ENCODE assay signal across 7 cellular contexts in genomic region chr5:177500685-177501522, GRCh38. TPM values are rescaled to one million over a fixed set of nuclear protein-coding genes. Genes with fewer than 3 reads are reported as not detected.
DNase-seq lines count a peak whose midpoint lies in the region; ATAC-seq, FAIRE-seq and TF ChIP-seq lines count a peak whose summit lies in the region.

No MANE protein-coding gene starts in this region.

- no peak overlapping the region for H3K4me3 Mint-ChIP-seq in T-cell
- no peak overlapping the region for H3K4me3 Mint-ChIP-seq in stimulated activated memory B cell treated with anti-CD40 and anti-IgM and Interleukin-4, amounts not matched to agents 10 μg/mL and 1 μg/mL and 100 μg/mL, for 72 hours

- peak overlapping the region; percentile 8 for H3K9ac ChIP-seq in adipocyte (ENCODE audit: low read length)

- POLR2A ChIA-PET in T-cell (lab: Charles Lee), result no interaction called here

- peak; percentile 78 for FAIRE-seq in GM18507 (lab: Jason Lieb, UNC)

- CTCF ChIA-PET in T-cell (lab: Charles Lee), result interaction anchor here (0.6 to 2.8 kb wide), 5 partner anchors 22 to 121 kb away, joined by 3 to 13 read pairs (median 4); no protein-coding TSS in a partner anchor

- no peak for DNase-seq in GM18507 (ENCODE audit: extremely low spot score, insufficient read length, low read depth)
- peak; percentile 47 for DNase-seq in NCI-H1105 (lab: John Stamatoyannopoulos, UW)
- peak; percentile 41 to 89 (median 76) for DNase-seq in T-cell
- peak; percentile 96 for DNase-seq in adipocyte (ENCODE audit: low read depth)
- DNase-seq in left ventricle myocardium inferior, result peak; percentile 92
- peak; percentile 40 for DNase-seq in retinal pigment epithelial cell (ENCODE audit: low read depth)

- H3K4me1 ChIP-seq in adipocyte (ENCODE audit: control insufficient read depth, insufficient read depth, low read length) (peaks cover 13% of the 10 kb centered on the region), left ventricle myocardium inferior (peaks cover 49% of the 10 kb centered on the region)

- no peaks in the 10 kb centered on the region for H3K36me3 Mint-ChIP-seq in T-cell
- H3K36me3 Mint-ChIP-seq in stimulated activated memory B cell treated with anti-CD40 and anti-IgM and Interleukin-4, amounts not matched to agents 10 μg/mL and 1 μg/mL and 100 μg/mL, for 72 hours, result peaks cover 13% of the 10 kb centered on the region

- peak; percentile 22 to 33 (median 26) for ATAC-seq in T-cell (replicated peaks in 1 of 4)
- no peak for ATAC-seq in stimulated activated memory B cell treated with anti-CD40 and anti-IgM and Interleukin-4, amounts not matched to agents 10 μg/mL and 1 μg/mL and 100 μg/mL, for 72 hours

- H3K4me3 ChIP-seq in adipocyte (ENCODE audit: low read length) (no peak overlapping the region), left ventricle myocardium inferior (no peak overlapping the region), retinal pigment epithelial cell (ENCODE audit: low read length) (no peak overlapping the region)

- peak overlapping the region in 1 of 2 donors; percentile 0 for H3K27ac Mint-ChIP-seq in T-cell
- H3K27ac Mint-ChIP-seq in stimulated activated memory B cell treated with anti-CD40 and anti-IgM and Interleukin-4, amounts not matched to agents 10 μg/mL and 1 μg/mL and 100 μg/mL, for 72 hours, result no peak overlapping the region

- H3K27ac ChIP-seq in left ventricle myocardium inferior (replicated peaks), result peak overlapping the region; percentile 49

- H3K9me3 ChIP-seq in adipocyte (ENCODE audit: control insufficient read depth, low read length) (no peaks in the 10 kb centered on the region), left ventricle myocardium inferior (replicated peaks) (no peaks in the 10 kb centered on the region)

- intact Hi-C loops in left ventricle myocardium inferior (cut with micrococcal nuclease), result loop anchor here (5.0 kb wide), 1 partner anchor 109 kb away; no protein-coding TSS in a partner anchor

- TF ChIP-seq CTCF in left ventricle myocardium inferior (IDR thresholded peaks at IDR 0.05; ENCODE audit: borderline replicate concordance), result peak; percentile 98
- peak; percentile 99 for TF ChIP-seq CTCF in retinal pigment epithelial cell (conservative IDR thresholded peaks at IDR 0.05; ENCODE audit: low read depth, low read length)

- peaks cover 17 to 25% (median 25%) of the 10 kb centered on the region in 3 donors for H3K4me1 Mint-ChIP-seq in T-cell
- peaks cover 71% of the 10 kb centered on the region for H3K4me1 Mint-ChIP-seq in stimulated activated memory B cell treated with anti-CD40 and anti-IgM and Interleukin-4, amounts not matched to agents 10 μg/mL and 1 μg/mL and 100 μg/mL, for 72 hours

- peaks cover 3% of the 10 kb centered on the region for H3K36me3 ChIP-seq in adipocyte (ENCODE audit: control insufficient read depth, insufficient read depth, low read length, severe bottlenecking)
- no peaks in the 10 kb centered on the region for H3K36me3 ChIP-seq in left ventricle myocardium inferior

- H3K27me3 Mint-ChIP-seq in T-cell, result no peaks in the 10 kb centered on the region
- peaks cover 12% of the 10 kb centered on the region for H3K27me3 Mint-ChIP-seq in stimulated activated memory B cell treated with anti-CD40 and anti-IgM and Interleukin-4, amounts not matched to agents 10 μg/mL and 1 μg/mL and 100 μg/mL, for 72 hours

- no peaks in the 10 kb centered on the region for H3K27me3 ChIP-seq in adipocyte (replicated peaks; ENCODE audit: control insufficient read depth, insufficient read depth, low read length)
- no peaks in the 10 kb centered on the region for H3K27me3 ChIP-seq in left ventricle myocardium inferior (ENCODE audit: low read depth)

- H3K9me3 Mint-ChIP-seq in T-cell, result no peaks in the 10 kb centered on the region
- no peaks in the 10 kb centered on the region for H3K9me3 Mint-ChIP-seq in stimulated activated memory B cell treated with anti-CD40 and anti-IgM and Interleukin-4, amounts not matched to agents 10 μg/mL and 1 μg/mL and 100 μg/mL, for 72 hours

RNA-seq across cellular contexts. Expression of gene PDLIM7, which starts 3.5 kb away (rescaled TPM):
- total RNA-seq in T-cell (10 to 100 TPM in 4 of 5 donors, 1 to 10 TPM in 1; 9.8 to 17.8 (median 12.8) TPM), left ventricle myocardium inferior (54.4 TPM)

RNA-seq across cellular contexts. Expression of gene DOK3, which starts 8.7 kb away (rescaled TPM):
- total RNA-seq in T-cell (1 to 10 TPM; 1.1 to 5.8 (median 4.3) TPM), left ventricle myocardium inferior (3.3 TPM)

RNA-seq across cellular contexts. Expression of gene DDX41, which starts 15.9 kb away (rescaled TPM):
- total RNA-seq in T-cell (100 to 1,000 TPM in 3 of 5 donors, 10 to 100 TPM in 2; 64.8 to 118 (median 106) TPM), left ventricle myocardium inferior (29.7 TPM)

RNA-seq across cellular contexts. Expression of gene DBN1, which starts 27.5 kb away (rescaled TPM):
- total RNA-seq in T-cell (10 to 100 TPM; 11.6 to 41.3 (median 21.1) TPM), left ventricle myocardium inferior (21.8 TPM)

RNA-seq across cellular contexts. Expression of gene FAM193B, which starts 53.5 kb away (rescaled TPM):
- 100 to 1,000 TPM; 162 to 233 (median 217) TPM for total RNA-seq in T-cell
- 21.5 TPM for total RNA-seq in left ventricle myocardium inferior
